Comparison of ENCODE assay signal across 17 cellular contexts in genomic region chr11:113681711-113682410, GRCh38. TPM values are rescaled to one million over a fixed set of nuclear protein-coding genes. Genes with fewer than 3 reads are reported as not detected.
DNase-seq lines count a peak whose midpoint lies in the region; ATAC-seq and TF ChIP-seq lines count a peak whose summit lies in the region.
"Had no signal": no experiment of that assay in that cellular context is flagged by ENCODE, and none has a peak within 500 bp of the region (broad histone marks: within the 10 kb centered on the region; RNA-seq: fewer than 3 reads in every experiment).

No MANE protein-coding gene starts in this region.

- peak overlapping the region; percentile 82 for H3K27ac ChIP-seq in VCaP
- H3K27ac ChIP-seq: psoas muscle, testis had no signal

- no peaks in the 10 kb centered on the region for H3K36me3 ChIP-seq in Caco-2 (ENCODE audit: control insufficient read depth, insufficient read depth, low read length)

- H3K4me1 Mint-ChIP-seq in Caco-2 (ENCODE audit: low read depth, unreplicated experiment): peaks cover 13% of the 10 kb centered on the region
- peaks cover 6 to 11% of the 10 kb centered on the region in 2 donors for H3K4me1 Mint-ChIP-seq in natural killer cell treated with Interleukin-12 subunit alpha and Interleukin-12 subunit beta and Interleukin-15 and Interleukin-18, amount 100 ng/mL, for 72 hours (ENCODE audit: low read depth in 2 of 2)

- POLR2A ChIA-PET in Caco-2 (lab: Charles Lee): no interaction called here

- TF ChIP-seq CTCF in Caco-2 (IDR thresholded peaks at IDR 0.05; ENCODE audit: insufficient read depth in 1 of 2, low read depth in 1 of 2, low read length in 1 of 2, severe bottlenecking in 1 of 2, unreplicated experiment in 1 of 2) (no peak), VCaP (conservative IDR thresholded peaks at IDR 0.05) (no peak)

- CTCF ChIA-PET in Caco-2 (lab: Charles Lee): interaction anchor here (1.1 to 1.4 kb wide), 2 partner anchors 44 to 49 kb away, joined by 3 read pairs; no protein-coding TSS in a partner anchor

- peaks cover 10% of the 10 kb centered on the region for H3K4me1 ChIP-seq in Caco-2
- H3K4me1 ChIP-seq: psoas muscle, testis had no signal

- intact Hi-C loops in Caco-2 (cut with micrococcal nuclease; ENCODE audit: unreplicated experiment) (no loop called here), left colon (cut with DNase I, micrococcal nuclease) (no loop called here)

- H3K36me3 Mint-ChIP-seq in Caco-2 (ENCODE audit: insufficient read depth, unreplicated experiment): no peaks in the 10 kb centered on the region
- no peaks in the 10 kb centered on the region for H3K36me3 Mint-ChIP-seq in natural killer cell treated with Interleukin-12 subunit alpha and Interleukin-12 subunit beta and Interleukin-15 and Interleukin-18, amount 100 ng/mL, for 72 hours

- ATAC-seq in left colon (peak; percentile 78), GM19035 (IDR thresholded peaks at IDR 0.05; ENCODE audit: unreplicated experiment) (no peak), GM18505 (IDR thresholded peaks at IDR 0.05; ENCODE audit: unreplicated experiment) (no peak)
- no peak for ATAC-seq in natural killer cell treated with Interleukin-12 subunit alpha and Interleukin-12 subunit beta and Interleukin-15 and Interleukin-18, amount 100 ng/mL, for 72 hours
- ATAC-seq: activated CD8-positive, alpha-beta T cell treated with anti-CD3 and anti-CD28 coated beads for 36 hours; effector memory CD8-positive, alpha-beta T cell had no signal

- no peaks in the 10 kb centered on the region for H3K27me3 Mint-ChIP-seq in Caco-2 (ENCODE audit: insufficient read depth, unreplicated experiment)
- H3K27me3 Mint-ChIP-seq in natural killer cell treated with Interleukin-12 subunit alpha and Interleukin-12 subunit beta and Interleukin-15 and Interleukin-18, amount 100 ng/mL, for 72 hours: peaks cover 11 to 16% of the 10 kb centered on the region in 2 donors
- H3K27me3 Mint-ChIP-seq: activated CD8-positive, alpha-beta T cell treated with anti-CD3 and anti-CD28 coated beads for 36 hours had no signal

- no peaks in the 10 kb centered on the region for H3K9me3 ChIP-seq in Caco-2
- H3K9me3 ChIP-seq: psoas muscle, testis had no signal

- H3K27me3 ChIP-seq in Caco-2 (replicated peaks; ENCODE audit: control insufficient read depth, insufficient read depth, low read length): no peaks in the 10 kb centered on the region
- H3K27me3 ChIP-seq: testis had no signal

- peak overlapping the region; percentile 40 for H3K27ac Mint-ChIP-seq in Caco-2 (ENCODE audit: unreplicated experiment)
- no peak overlapping the region for H3K27ac Mint-ChIP-seq in natural killer cell treated with Interleukin-12 subunit alpha and Interleukin-12 subunit beta and Interleukin-15 and Interleukin-18, amount 100 ng/mL, for 72 hours
- H3K27ac Mint-ChIP-seq: activated CD8-positive, alpha-beta T cell treated with anti-CD3 and anti-CD28 coated beads for 36 hours had no signal

- H3K4me3 ChIP-seq in Caco-2 (ENCODE audit: low read depth, low read length): no peak overlapping the region
- H3K4me3 ChIP-seq: psoas muscle, testis had no signal

- no peak overlapping the region for H3K4me3 Mint-ChIP-seq in Caco-2 (ENCODE audit: unreplicated experiment)
- H3K4me3 Mint-ChIP-seq in natural killer cell treated with Interleukin-12 subunit alpha and Interleukin-12 subunit beta and Interleukin-15 and Interleukin-18, amount 100 ng/mL, for 72 hours: no peak overlapping the region
- H3K4me3 Mint-ChIP-seq: activated CD8-positive, alpha-beta T cell treated with anti-CD3 and anti-CD28 coated beads for 36 hours; effector memory CD8-positive, alpha-beta T cell had no signal

- no peak for TF ChIP-seq POLR2A in GM18505 (IDR thresholded peaks at IDR 0.05; ENCODE audit: borderline replicate concordance, extremely low read depth, insufficient read depth, insufficient read length)

- no TSS peak for BruUV-seq in Caco-2 (replicated peaks; lab: Mats Ljungman, UMichigan)

- no peak for DNase-seq in Caco-2
- DNase-seq in NCI-H1105 (lab: John Stamatoyannopoulos, UW): peak; percentile 14
- no peak for DNase-seq in left colon
- no peak for DNase-seq in occipital lobe (lab: John Stamatoyannopoulos, UW)
- DNase-seq in natural killer cell treated with Interleukin-12 subunit alpha and Interleukin-12 subunit beta and Interleukin-15 and Interleukin-18, amount 100 ng/mL, for 72 hours (ENCODE audit: low spot score): no peak
- DNase-seq: activated CD8-positive, alpha-beta T cell treated with anti-CD3 and anti-CD28 coated beads for 36 hours; activated effector memory CD4-positive, alpha-beta T cell treated with Interleukin-2 at 50 U/mL for 16 hours; anterior cingulate cortex; effector memory CD8-positive, alpha-beta T cell; foreskin melanocyte; MV-4-11; psoas muscle; testis had no signal

- no peaks in the 10 kb centered on the region for H3K9me3 Mint-ChIP-seq in Caco-2 (ENCODE audit: unreplicated experiment)
- H3K9me3 Mint-ChIP-seq in natural killer cell treated with Interleukin-12 subunit alpha and Interleukin-12 subunit beta and Interleukin-15 and Interleukin-18, amount 100 ng/mL, for 72 hours: no peaks in the 10 kb centered on the region
- H3K9me3 Mint-ChIP-seq: activated CD8-positive, alpha-beta T cell treated with anti-CD3 and anti-CD28 coated beads for 36 hours; effector memory CD8-positive, alpha-beta T cell had no signal

RNA-seq across cellular contexts. Expression of gene TMPRSS5, which starts 24.2 kb away (rescaled TPM):
- 2.4 and 2.7 TPM in 2 replicates for total RNA-seq in Caco-2 (2022)
- total RNA-seq in left colon: under 1 TPM; 0.47 to 0.73 TPM
- 3.0 TPM for total RNA-seq in occipital lobe
- total RNA-seq in natural killer cell treated with Interleukin-12 subunit alpha and Interleukin-12 subunit beta and Interleukin-15 and Interleukin-18, amount 100 ng/mL, for 72 hours: 1 to 10 TPM in 1 of 2 donors, under 1 TPM in 1; 0.38 to 2.1 TPM
- total RNA-seq: mononuclear cell had no signal
